Comparison of ENCODE assay signal across 10 cellular contexts in genomic region chrX:149527705-149528104, GRCh38. TPM values are rescaled to one million over a fixed set of nuclear protein-coding genes. Genes with fewer than 3 reads are reported as not detected.
A peak's percentile ranks its signal among the peaks of the same experiment; 100 is the strongest.
DNase-seq lines count a peak whose midpoint lies in the region; ATAC-seq and TF ChIP-seq lines count a peak whose summit lies in the region.
"Had no signal": no experiment of that assay in that cellular context is flagged by ENCODE, and none has a peak within 500 bp of the region (broad histone marks: within the 10 kb centered on the region; RNA-seq: fewer than 3 reads in every experiment).

No MANE protein-coding gene starts in this region.

- H3K27me3 Mint-ChIP-seq in activated CD8-positive, alpha-beta T cell treated with anti-CD3 and anti-CD28 coated beads, Interleukin-2, amount 10 ng/mL, durations not matched to agents 7 days and 5 days (ENCODE audit: low read depth) = no peaks in the 10 kb centered on the region

- H3K9ac ChIP-seq in IMR-90 (ENCODE audit: low read depth, low read length) = no peak overlapping the region

- no peak overlapping the region for H2AFZ ChIP-seq in IMR-90 (replicated peaks; ENCODE audit: low read length, poor library complexity)

- TF ChIP-seq CTCF in IMR-90 (conservative IDR thresholded peaks at IDR 0.05; ENCODE audit: low read depth, low read length) (peak; percentile 50), tibial artery (IDR thresholded peaks at IDR 0.05) (peak; percentile 45 to 51)

- in situ Hi-C loops in IMR-90 (cut with MboI; ENCODE audit: low sequenced_read_pairs) = no loop called here

- POLR2A ChIA-PET in IMR-90 (lab: Charles Lee; ENCODE audit: unreplicated experiment) = no interaction called here
- POLR2A ChIA-PET in activated CD8-positive, alpha-beta T cell treated with anti-CD3 and anti-CD28 coated beads, Interleukin-2, amount 10 ng/mL, durations not matched to agents 7 days and 5 days (lab: Charles Lee) = interaction anchor here (0.8 kb wide), 1 partner anchor 12 kb away, joined by 3 read pairs; no protein-coding TSS in a partner anchor

- H3K18ac ChIP-seq in IMR-90 (ENCODE audit: low read depth, low read length) = no peak overlapping the region

- TF ChIP-seq POLR2A in IMR-90 (IDR thresholded peaks at IDR 0.05; ENCODE audit: low read depth, low read length) = no peak

- H3K9me1 ChIP-seq in IMR-90 (ENCODE audit: insufficient read depth, low read length) = no peaks in the 10 kb centered on the region

- H3K27me3 ChIP-seq in IMR-90 (ENCODE audit: control insufficient read depth, insufficient read depth, low read length) (peaks cover 2% of the 10 kb centered on the region; the same call in 1 of the 2 replicates), tibial artery (no peaks in the 10 kb centered on the region)

- H3K23ac ChIP-seq in IMR-90 (ENCODE audit: low read depth, low read length) = no peak overlapping the region

- WGBS in IMR-90 (ENCODE audit: extremely low coverage in 2 of 2, insufficient read length in 1 of 2), 2 experiments = 60% methylated on average over 1 of the region's 1 CpG; no CpG with 5 or more reads in 1 of the 2 experiments

- no peak overlapping the region for H4K91ac ChIP-seq in IMR-90 (ENCODE audit: insufficient read depth, low read depth, low read length)

- DNase-seq in AG20443 (ENCODE audit: low spot score) (peak; percentile 20), ELR (ENCODE audit: low read depth) (peak; percentile 50), IMR-90 (peak; percentile 28), hepatic stellate cell (ENCODE audit: low spot score) (peak; percentile 32), tibial artery (no peak), NCI-H2081 (lab: John Stamatoyannopoulos, UW) (no peak), NCI-H187 treated with DMSO at 0.1 percent for 48 hours (lab: John Stamatoyannopoulos, UW) (no peak)
- DNase-seq in activated CD8-positive, alpha-beta T cell treated with anti-CD3 and anti-CD28 coated beads, Interleukin-2, amount 10 ng/mL, durations not matched to agents 7 days and 5 days = peak; percentile 47

- H3K36me3 Mint-ChIP-seq in activated CD8-positive, alpha-beta T cell treated with anti-CD3 and anti-CD28 coated beads, Interleukin-2, amount 10 ng/mL, durations not matched to agents 7 days and 5 days (ENCODE audit: low read depth) = peaks cover 3% of the 10 kb centered on the region

- no TSS peak for BruUV-seq in IMR-90 (replicated peaks; lab: Mats Ljungman, UMichigan)

- H2BK5ac ChIP-seq in IMR-90 (ENCODE audit: low read depth, low read length, poor library complexity, severe bottlenecking) = no peak overlapping the region

- no peaks in the 10 kb centered on the region for H4K20me1 ChIP-seq in IMR-90 (ENCODE audit: insufficient read depth, low read length)

- no peak overlapping the region for H4K5ac ChIP-seq in IMR-90 (ENCODE audit: low read depth, low read length)

- H3K79me1 ChIP-seq in IMR-90 (ENCODE audit: low read depth in 1 of 2, low read length in 2 of 2) = no peaks in the 10 kb centered on the region

- H3K36me3 ChIP-seq in IMR-90 (ENCODE audit: control insufficient read depth, insufficient read depth, low read length) (peaks cover 2% of the 10 kb centered on the region; the same call in 1 of the 2 replicates), tibial artery (peaks cover 0 to 4% (median 0%) of the 10 kb centered on the region in 3 donors)

- TF ChIP-seq RAD21 in IMR-90 (IDR thresholded peaks at IDR 0.05; ENCODE audit: low read length) = peak; percentile 30

- H3K14ac ChIP-seq in IMR-90 (replicated peaks; ENCODE audit: low read depth, low read length) = no peak overlapping the region

- ATAC-seq in IMR-90 (ENCODE audit: low read depth) = peak; percentile 53
- no peak for ATAC-seq in activated CD8-positive, alpha-beta T cell treated with anti-CD3 and anti-CD28 coated beads, Interleukin-2, amount 10 ng/mL, durations not matched to agents 7 days and 5 days

- no peaks in the 10 kb centered on the region for H3K9me3 Mint-ChIP-seq in activated CD8-positive, alpha-beta T cell treated with anti-CD3 and anti-CD28 coated beads, Interleukin-2, amount 10 ng/mL, durations not matched to agents 7 days and 5 days (ENCODE audit: insufficient read depth)

- no peak overlapping the region for H3K27ac ChIP-seq in IMR-90 (ENCODE audit: insufficient read depth, low read length)
- H3K27ac ChIP-seq in tibial artery = peak overlapping the region in 1 of 2 donors; percentile 6
- H3K27ac ChIP-seq: SK-N-MC had no signal

- H3K4me1 Mint-ChIP-seq in activated CD8-positive, alpha-beta T cell treated with anti-CD3 and anti-CD28 coated beads, Interleukin-2, amount 10 ng/mL, durations not matched to agents 7 days and 5 days (ENCODE audit: low read depth) = peaks cover 27% of the 10 kb centered on the region

- CTCF ChIA-PET in IMR-90 (lab: Yijun Ruan, JAX) = no interaction called here
- CTCF ChIA-PET in activated CD8-positive, alpha-beta T cell treated with anti-CD3 and anti-CD28 coated beads, Interleukin-2, amount 10 ng/mL, durations not matched to agents 7 days and 5 days (lab: Charles Lee) = interaction anchor here (1.1 to 6.2 kb wide), 3 partner anchors 12 to 23 kb away, joined by 3 to 39 read pairs (median 16); partner anchors contain the start of genes EOLA1 and IDS

- no peak overlapping the region for H2BK15ac ChIP-seq in IMR-90 (ENCODE audit: low read depth, low read length)

- intact Hi-C loops in IMR-90 (cut with micrococcal nuclease) (no loop called here), tibial artery (cut with DNase I; ENCODE audit: low total_unique reads) (no loop called here)

- no peak overlapping the region for H2AK9ac ChIP-seq in IMR-90 (replicated peaks; ENCODE audit: low read depth, low read length, poor library complexity)

- H2AK5ac ChIP-seq in IMR-90 (ENCODE audit: low read depth, low read length) = no peak overlapping the region

- H4K8ac ChIP-seq in IMR-90 (ENCODE audit: low read depth in 2 of 2, low read length in 2 of 2) = no peak overlapping the region

- H3K4me1 ChIP-seq in IMR-90 (ENCODE audit: control insufficient read depth, insufficient read depth, low read length) (no peaks in the 10 kb centered on the region; the same call in 1 of the 2 replicates), tibial artery (peaks cover 0 to 4% (median 1%) of the 10 kb centered on the region in 4 donors)

- H3K56ac ChIP-seq in IMR-90 (ENCODE audit: extremely low read depth, insufficient read depth, low read length) = no peak overlapping the region

- H3K9me3 ChIP-seq in IMR-90 (ENCODE audit: control insufficient read depth, insufficient read depth, low read length) (no peaks in the 10 kb centered on the region), tibial artery (no peaks in the 10 kb centered on the region)

- no peak overlapping the region for H3K4me2 ChIP-seq in IMR-90 (ENCODE audit: low read depth, low read length)

- H3K4ac ChIP-seq in IMR-90 (ENCODE audit: low read depth, low read length) = no peak overlapping the region

- no peak overlapping the region for H3K4me3 ChIP-seq in IMR-90 (ENCODE audit: insufficient read depth, low read depth, low read length)
- H3K4me3 ChIP-seq in tibial artery = no peak overlapping the region
- H3K4me3 ChIP-seq: SK-N-MC had no signal

- dilution Hi-C loops in IMR-90 (cut with HindIII; ENCODE audit: low sequenced_read_pairs, unreplicated experiment) = no loop called here

- H2BK120ac ChIP-seq in IMR-90 (ENCODE audit: low read depth, low read length) = no peak overlapping the region

- H3K27ac Mint-ChIP-seq in activated CD8-positive, alpha-beta T cell treated with anti-CD3 and anti-CD28 coated beads, Interleukin-2, amount 10 ng/mL, durations not matched to agents 7 days and 5 days = peak overlapping the region; percentile 54

- H2BK20ac ChIP-seq in IMR-90 (ENCODE audit: low read depth, low read length) = no peak overlapping the region

- H3K4me3 Mint-ChIP-seq in activated CD8-positive, alpha-beta T cell treated with anti-CD3 and anti-CD28 coated beads, Interleukin-2, amount 10 ng/mL, durations not matched to agents 7 days and 5 days = no peak overlapping the region

TF ChIP-seq in IMR-90, 13 proteins besides CTCF, POLR2A, EP300 and RAD21:
- TF ChIP-seq SMC3 (IDR thresholded peaks at IDR 0.05; ENCODE audit: low read depth, low read length) (peak; percentile 30; the same call in 1 of the 2 replicates), MAFK (IDR thresholded peaks at IDR 0.05; ENCODE audit: low read depth, low read length) (no peak)

RNA-seq across cellular contexts. Expression of gene EOLA1, which starts 13.1 kb away (rescaled TPM):
- 15.3 and 16.8 TPM in 2 replicates for total RNA-seq in IMR-90 (2012; rRNA removed)
- polyA plus RNA-seq in IMR-90 (2012; rRNA removed) = 15.2 and 15.5 TPM in 2 replicates
- polyA plus RNA-seq in IMR-90 (2012; cell fraction: cytosol; rRNA removed) = 11.2 and 13.9 TPM in 2 replicates
- 22.0 and 84.5 TPM in 2 replicates for polyA plus RNA-seq in IMR-90 (2012; cell fraction: nucleus; rRNA removed; ENCODE audit: low replicate concordance)
- total RNA-seq in activated CD8-positive, alpha-beta T cell treated with anti-CD3 and anti-CD28 coated beads, Interleukin-2, amount 10 ng/mL, durations not matched to agents 7 days and 5 days = 10 to 100 TPM; 45.2 to 46.5 TPM

RNA-seq across cellular contexts. Expression of gene HSFX3, which starts 22.0 kb away (rescaled TPM):
- not detected in 2 replicates for total RNA-seq in IMR-90 (2012; rRNA removed)
- polyA plus RNA-seq in IMR-90 (2012; rRNA removed) = not detected in 2 replicates
- not detected in 2 replicates for polyA plus RNA-seq in IMR-90 (2012; cell fraction: cytosol; rRNA removed)
- not detected in 2 replicates for polyA plus RNA-seq in IMR-90 (2012; cell fraction: nucleus; rRNA removed; ENCODE audit: low replicate concordance)
- total RNA-seq in activated CD8-positive, alpha-beta T cell treated with anti-CD3 and anti-CD28 coated beads, Interleukin-2, amount 10 ng/mL, durations not matched to agents 7 days and 5 days = not detected
- total RNA-seq: lower leg skin had no signal

RNA-seq across cellular contexts. Expression of gene IDS, which starts 22.6 kb away (rescaled TPM):
- total RNA-seq in IMR-90 (2012; rRNA removed) = 22.8 and 26.3 TPM in 2 replicates
- 56.9 and 62.7 TPM in 2 replicates for polyA plus RNA-seq in IMR-90 (2012; rRNA removed)
- polyA plus RNA-seq in IMR-90 (2012; cell fraction: cytosol; rRNA removed) = 46.3 and 52.4 TPM in 2 replicates
- polyA plus RNA-seq in IMR-90 (2012; cell fraction: nucleus; rRNA removed; ENCODE audit: low replicate concordance) = 64.6 and 81.5 TPM in 2 replicates
- total RNA-seq in activated CD8-positive, alpha-beta T cell treated with anti-CD3 and anti-CD28 coated beads, Interleukin-2, amount 10 ng/mL, durations not matched to agents 7 days and 5 days = 10 to 100 TPM; 47.2 to 50.8 TPM

RNA-seq across cellular contexts. Expression of gene MAGEA9B, which starts 59.6 kb away (rescaled TPM):
- not detected in 2 replicates for total RNA-seq in IMR-90 (2012; rRNA removed)
- not detected in 2 replicates for polyA plus RNA-seq in IMR-90 (2012; rRNA removed)
- not detected in 2 replicates for polyA plus RNA-seq in IMR-90 (2012; cell fraction: cytosol; rRNA removed)
- polyA plus RNA-seq in IMR-90 (2012; cell fraction: nucleus; rRNA removed; ENCODE audit: low replicate concordance) = not detected in 2 replicates
- not detected for total RNA-seq in activated CD8-positive, alpha-beta T cell treated with anti-CD3 and anti-CD28 coated beads, Interleukin-2, amount 10 ng/mL, durations not matched to agents 7 days and 5 days
- total RNA-seq: lower leg skin had no signal

Comparison
In these comparisons a context has a peak if more than half of its experiments do, and no peak if none do; other contexts are left out.
1. DNase-seq: peak in AG20443 (single experiment), ELR (single experiment), IMR-90 (single experiment), activated CD8-positive, alpha-beta T cell treated with anti-CD3 and anti-CD28 coated beads, Interleukin-2, amount 10 ng/mL, durations not matched to agents 7 days and 5 days (single experiment) and hepatic stellate cell (single experiment); none in tibial artery (0 of 2), NCI-H2081 (0 of 2) and NCI-H187 treated with DMSO at 0.1 percent for 48 hours (single experiment).